ENCODE assay signal across 2 cellular contexts in genomic region chr16:51524070-51524469, GRCh38.
TF ChIP-seq lines count a peak whose summit lies in the region.

No MANE protein-coding gene starts in this region.

TF ChIP-seq in IMR-90, 13 proteins besides CTCF, POLR2A, EP300 and RAD21:
- TF ChIP-seq ELK1 (IDR thresholded peaks at IDR 0.05; ENCODE audit: borderline replicate concordance, low read depth, low read length) = no peak
- TF ChIP-seq USF2 (IDR thresholded peaks at IDR 0.05; ENCODE audit: low read depth, low read length) = no peak
- no peak for TF ChIP-seq MAZ (IDR thresholded peaks at IDR 0.05; ENCODE audit: borderline replicate concordance, low read depth, low read length)
- TF ChIP-seq CHD1 (IDR thresholded peaks at IDR 0.05; ENCODE audit: low read depth, low read length) = no peak
- no peak for TF ChIP-seq RFX5 (IDR thresholded peaks at IDR 0.05; ENCODE audit: low read depth, low read length)
- TF ChIP-seq MAFK (IDR thresholded peaks at IDR 0.05; ENCODE audit: low read depth, low read length) = no peak
- no peak for TF ChIP-seq RCOR1 (IDR thresholded peaks at IDR 0.05; ENCODE audit: insufficient replicate concordance, low read length)
- TF ChIP-seq FOS (IDR thresholded peaks at IDR 0.05; ENCODE audit: low read depth, low read length) = no peak
- no peak for TF ChIP-seq MXI1 (IDR thresholded peaks at IDR 0.05; ENCODE audit: borderline replicate concordance, low read depth, low read length)
TF ChIP-seq in IMR-90: peak in this region for 0.

TF ChIP-seq in liver, 16 proteins besides CTCF, POLR2A, EP300 and RAD21:
- TF ChIP-seq FOXA1 (IDR thresholded peaks at IDR 0.05) = no peak
- no peak for TF ChIP-seq ZBTB33 (IDR thresholded peaks at IDR 0.05)
- no peak for TF ChIP-seq NR2F2 (IDR thresholded peaks at IDR 0.05)
- no peak for TF ChIP-seq SP1 (IDR thresholded peaks at IDR 0.05)
- no peak for TF ChIP-seq HNF4A (conservative IDR thresholded peaks at IDR 0.05)
